ENCODE assay signal across 16 cellular contexts in the genomic region with DNA sequence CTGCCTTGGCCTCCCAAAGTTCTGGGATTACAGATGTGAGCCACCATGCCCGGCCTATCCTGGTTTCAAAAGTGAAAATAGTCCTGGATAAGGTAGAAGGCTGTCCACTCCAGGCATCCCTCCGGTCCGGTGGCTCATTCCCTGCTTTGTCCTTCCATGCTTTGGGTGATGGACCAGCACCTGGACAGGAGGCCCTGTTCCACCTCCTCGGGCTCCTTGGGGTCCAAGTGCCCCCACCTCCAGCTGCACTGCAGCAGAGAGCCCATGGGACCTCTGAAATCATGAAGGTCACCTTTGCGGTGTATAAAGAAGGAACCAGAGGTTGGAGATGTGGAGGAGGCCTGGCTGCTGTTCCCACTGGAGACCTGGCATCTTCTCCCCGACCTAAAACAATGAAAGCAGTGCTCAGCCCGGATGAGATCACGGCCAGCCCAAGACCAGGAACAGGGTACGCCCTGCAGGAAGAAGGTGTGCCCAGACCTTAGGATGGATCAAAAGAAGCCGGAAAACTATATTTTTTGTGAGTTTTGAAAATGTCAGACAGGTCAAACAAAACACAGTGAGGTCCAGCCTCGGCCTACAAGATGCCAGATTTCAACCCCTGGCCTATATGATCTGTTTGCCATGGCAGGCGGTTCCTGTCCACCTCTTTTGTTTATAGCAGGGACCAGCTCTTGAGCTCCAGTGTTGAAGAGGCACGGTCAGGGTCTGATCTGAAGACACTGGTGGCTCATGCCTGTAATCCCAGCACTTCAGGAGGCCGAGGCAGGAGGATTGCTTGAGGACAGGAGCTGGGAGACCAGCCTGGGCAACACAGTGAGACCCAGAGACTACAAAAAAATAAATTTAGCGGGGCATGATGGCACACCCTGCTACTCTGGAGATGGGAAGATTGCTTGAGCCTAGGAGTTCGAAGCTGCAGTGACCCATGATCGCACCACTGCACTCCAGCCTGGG. TPM values are rescaled to one million over a fixed set of nuclear protein-coding genes. Genes with fewer than 3 reads are reported as not detected.
DNase-seq lines count a peak whose midpoint lies in the region; ATAC-seq and TF ChIP-seq lines count a peak whose summit lies in the region.
"Had no signal": no experiment of that assay in that cellular context is flagged by ENCODE, and none has a peak within 500 bp of the region (broad histone marks: within the 10 kb centered on the region; RNA-seq: fewer than 3 reads in every experiment).

No MANE protein-coding gene starts in this region.

- H3K14ac ChIP-seq in neuronal stem cell (ENCODE audit: low read length), result no peak overlapping the region

- H3K4me3 ChIP-seq in osteoblast (ENCODE audit: insufficient read depth, low read length) (no peak overlapping the region), neuronal stem cell (ENCODE audit: low read length in 2 of 2) (no peak overlapping the region)
- H3K4me3 ChIP-seq: GM12878, suprapubic skin had no signal

- H3K27ac Mint-ChIP-seq in nephron progenitor cell, result no peak overlapping the region

- no peak overlapping the region for H3K4ac ChIP-seq in neuronal stem cell (ENCODE audit: low read length)

- no peak overlapping the region for H3K4me2 ChIP-seq in osteoblast (ENCODE audit: insufficient read depth, low read length)
- no peak overlapping the region for H3K4me2 ChIP-seq in neuronal stem cell (ENCODE audit: insufficient read depth, low read length, poor library complexity, severe bottlenecking)

- TF ChIP-seq CTCF in osteoblast (IDR thresholded peaks at IDR 0.05; ENCODE audit: extremely low read depth, low read depth, low read length) (no peak), nephron progenitor cell (IDR thresholded peaks at IDR 0.05) (no peak)

- H2BK15ac ChIP-seq in neuronal stem cell (ENCODE audit: low read length), result no peak overlapping the region

- H2AK5ac ChIP-seq in neuronal stem cell (ENCODE audit: low read depth, low read length), result no peak overlapping the region

- H3K27me3 Mint-ChIP-seq in nephron progenitor cell (ENCODE audit: low read depth, poor library complexity), result peaks cover 13% of the 10 kb centered on the region
- H3K27me3 Mint-ChIP-seq: activated naive CD8-positive, alpha-beta T cell treated with anti-CD3 and anti-CD28 coated beads, Interleukin-2, amount 10 ng/mL, durations not matched to agents 7 days and 5 days had no signal

- no peaks in the 10 kb centered on the region for H3K79me2 ChIP-seq in osteoblast (ENCODE audit: insufficient read depth, low read length)

- no peaks in the 10 kb centered on the region for H4K20me1 ChIP-seq in osteoblast (ENCODE audit: insufficient read depth, low read length)

- H3K18ac ChIP-seq in neuronal stem cell (ENCODE audit: low read length), result no peak overlapping the region

- H4K8ac ChIP-seq in neuronal stem cell (ENCODE audit: low read depth, low read length), result no peak overlapping the region

- H2BK12ac ChIP-seq in neuronal stem cell (ENCODE audit: low read length), result no peak overlapping the region

- H3K27ac ChIP-seq in osteoblast (ENCODE audit: low read depth, low read length) (no peak overlapping the region), neuronal stem cell (replicated peaks; ENCODE audit: low read length) (no peak overlapping the region)
- H3K27ac ChIP-seq: suprapubic skin had no signal

- no peak overlapping the region for H2BK5ac ChIP-seq in neuronal stem cell (ENCODE audit: low read length)

- H3K36me3 Mint-ChIP-seq in nephron progenitor cell (ENCODE audit: low read depth), result peaks cover 41% of the 10 kb centered on the region

- DNase-seq in stimulated activated CD4-positive, alpha-beta T cell treated with anti-CD3 and anti-CD28 coated beads, Interleukin-4, amount 100 ng/mL, for 24 hours, result peak; percentile 1
- DNase-seq in stimulated activated CD4-positive, alpha-beta T cell treated with anti-CD3 and anti-CD28 coated beads, Interleukin-2, amount 100 ng/mL, for 48 hours, result no peak
- peak; percentile 34 for DNase-seq in osteoblast (ENCODE audit: insufficient read length, low spot score, missing footprints)
- no peak for DNase-seq in neuronal stem cell (ENCODE audit: low spot score)
- no peak for DNase-seq in GOT3 (lab: John Stamatoyannopoulos, UW)
- DNase-seq in nephron progenitor cell, result no peak
- DNase-seq: activated naive CD8-positive, alpha-beta T cell treated with anti-CD3 and anti-CD28 coated beads, Interleukin-2, amount 10 ng/mL, durations not matched to agents 7 days and 5 days; AML-193; NCI-H2171; NCI-H82 had no signal

- ATAC-seq in esophagus mucosa, result peak; percentile 30
- ATAC-seq: GM12878 had no signal

- no peak overlapping the region for H2BK120ac ChIP-seq in neuronal stem cell (ENCODE audit: low read depth, low read length)

- no peak overlapping the region for H3K23ac ChIP-seq in neuronal stem cell (ENCODE audit: low read depth, low read length, poor library complexity)

- H2AFZ ChIP-seq in osteoblast (ENCODE audit: low read length), result no peak overlapping the region
- no peak overlapping the region for H2AFZ ChIP-seq in neuronal stem cell (ENCODE audit: low read length)

- H4K91ac ChIP-seq in neuronal stem cell (ENCODE audit: low read depth, low read length, poor library complexity), result no peak overlapping the region

- WGBS in neuronal stem cell (ENCODE audit: extremely low coverage in 2 of 2, insufficient read length in 2 of 2, insufficient replicate concordance in 1 of 2), 2 donors, result no CpG with 5 or more reads among the region's 17 CpGs

- no peaks in the 10 kb centered on the region for H3K4me1 ChIP-seq in osteoblast (ENCODE audit: insufficient read depth, low read length)
- H3K4me1 ChIP-seq in neuronal stem cell (ENCODE audit: control insufficient read depth in 2 of 2, insufficient read depth in 1 of 2, low read depth in 1 of 2, low read length in 2 of 2), result peaks cover 13 to 14% of the 10 kb centered on the region in 2 donors

- peaks cover 14% of the 10 kb centered on the region for H3K79me1 ChIP-seq in neuronal stem cell (ENCODE audit: low read depth, low read length)

- no peak overlapping the region for H3K4me3 Mint-ChIP-seq in nephron progenitor cell
- H3K4me3 Mint-ChIP-seq: activated naive CD8-positive, alpha-beta T cell treated with anti-CD3 and anti-CD28 coated beads, Interleukin-2, amount 10 ng/mL, durations not matched to agents 7 days and 5 days had no signal

- H3K9me3 Mint-ChIP-seq in nephron progenitor cell, result no peaks in the 10 kb centered on the region
- H3K9me3 Mint-ChIP-seq: activated naive CD8-positive, alpha-beta T cell treated with anti-CD3 and anti-CD28 coated beads, Interleukin-2, amount 10 ng/mL, durations not matched to agents 7 days and 5 days had no signal

- no peaks in the 10 kb centered on the region for H3K9me3 ChIP-seq in osteoblast (ENCODE audit: low read depth, low read length)
- no peaks in the 10 kb centered on the region for H3K9me3 ChIP-seq in neuronal stem cell (replicated peaks in 1 of 2; ENCODE audit: control insufficient read depth in 2 of 2, insufficient read depth in 1 of 2, low read depth in 1 of 2, low read length in 2 of 2)
- H3K9me3 ChIP-seq: suprapubic skin had no signal

- H3K27me3 ChIP-seq in osteoblast (ENCODE audit: insufficient read depth, low read length) (peaks cover 15% of the 10 kb centered on the region), neuronal stem cell (ENCODE audit: control insufficient read depth in 3 of 3, insufficient read depth in 3 of 3, low read depth in 1 of 3, low read length in 3 of 3) (peaks cover 0 to 5% (median 0%) of the 10 kb centered on the region in 3 experiments)

- H3K4me1 Mint-ChIP-seq in nephron progenitor cell, result peaks cover 42% of the 10 kb centered on the region

- H3K36me3 ChIP-seq in osteoblast (ENCODE audit: insufficient read depth, low read length), result no peaks in the 10 kb centered on the region
- H3K36me3 ChIP-seq in neuronal stem cell (replicated peaks in 1 of 2; ENCODE audit: control insufficient read depth in 2 of 2, insufficient read depth in 2 of 2, low read length in 2 of 2), result peaks cover 32 to 37% of the 10 kb centered on the region in 2 donors

- no peak overlapping the region for H3K9ac ChIP-seq in neuronal stem cell (ENCODE audit: low read depth, low read length, poor library complexity)

RNA-seq across cellular contexts. Expression of gene LSR, which starts 5.8 kb away (rescaled TPM):
- total RNA-seq in esophagus mucosa, result 66.6 TPM
- total RNA-seq in osteoblast, result 0.29 and 0.36 TPM in 2 replicates
- 36.5 TPM for polyA plus RNA-seq in neuronal stem cell (2013, experiment 1 of 2)
- 37.1 TPM for polyA plus RNA-seq in neuronal stem cell (2013, experiment 2 of 2)

RNA-seq across cellular contexts. Expression of gene USF2, which starts 14.1 kb away (rescaled TPM):
- total RNA-seq in esophagus mucosa, result 72.3 TPM
- 66.2 and 74.0 TPM in 2 replicates for total RNA-seq in osteoblast
- 132 TPM for polyA plus RNA-seq in neuronal stem cell (2013, experiment 1 of 2)
- polyA plus RNA-seq in neuronal stem cell (2013, experiment 2 of 2), result 132 TPM

RNA-seq across cellular contexts. Expression of gene FAM187B, which starts 26.1 kb away (rescaled TPM):
- total RNA-seq in esophagus mucosa (not detected), osteoblast (not detected in 2 replicates)
- not detected for polyA plus RNA-seq in neuronal stem cell (2013, experiment 1 of 2)
- polyA plus RNA-seq in neuronal stem cell (2013, experiment 2 of 2), result not detected
- total RNA-seq: activated naive CD8-positive, alpha-beta T cell treated with anti-CD3 and anti-CD28 coated beads, Interleukin-2, amount 10 ng/mL, durations not matched to agents 7 days and 5 days; G401; GM12878; LHCN-M2; suprapubic skin had no signal
- polyA plus RNA-seq: liver had no signal

RNA-seq across cellular contexts. Expression of gene HAMP, which starts 27.7 kb away (rescaled TPM):
- total RNA-seq in esophagus mucosa (not detected), osteoblast (not detected in 2 replicates)
- polyA plus RNA-seq in neuronal stem cell (2013, experiment 1 of 2), result not detected
- 0.01 TPM for polyA plus RNA-seq in neuronal stem cell (2013, experiment 2 of 2)
- total RNA-seq: G401, LHCN-M2 had no signal

RNA-seq across cellular contexts. Expression of gene MAG, which starts 37.3 kb away (rescaled TPM):
- total RNA-seq in esophagus mucosa (not detected), osteoblast (not detected in 2 replicates)
- not detected for polyA plus RNA-seq in neuronal stem cell (2013, experiment 1 of 2)
- not detected for polyA plus RNA-seq in neuronal stem cell (2013, experiment 2 of 2)
- total RNA-seq: G401, LHCN-M2, suprapubic skin had no signal

Comparison
In these comparisons a context has a peak if more than half of its experiments do, and no peak if none do; other contexts are left out.
1. DNase-seq: peak in stimulated activated CD4-positive, alpha-beta T cell treated with anti-CD3 and anti-CD28 coated beads, Interleukin-4, amount 100 ng/mL, for 24 hours (single experiment) and osteoblast (single experiment); none in stimulated activated CD4-positive, alpha-beta T cell treated with anti-CD3 and anti-CD28 coated beads, Interleukin-2, amount 100 ng/mL, for 48 hours (0 of 2), neuronal stem cell (single experiment), GOT3 (single experiment) and nephron progenitor cell (single experiment).
2. RNA of gene LSR, which starts 5.8 kb away (total RNA-seq): 66.6 TPM in esophagus mucosa (single experiment); 0.29 to 0.36 TPM in osteoblast; every median in the first group is over 10 times any median in the second.